ENCODE assay signal across 16 cellular contexts in genomic region chr10:91536790-91537189, GRCh38.
DNase-seq lines count a peak whose midpoint lies in the region; ATAC-seq and TF ChIP-seq lines count a peak whose summit lies in the region.
"Had no signal": no experiment of that assay in that cellular context is flagged by ENCODE, and none has a peak within 500 bp of the region (broad histone marks: within the 10 kb centered on the region; RNA-seq: fewer than 3 reads in every experiment).

No MANE protein-coding gene starts in this region.

- ATAC-seq in left ventricle myocardium superior (peak; percentile 63), GM19324 (IDR thresholded peaks at IDR 0.05; ENCODE audit: low FRiP score, unreplicated experiment) (no peak)
- no peak for ATAC-seq in activated CD8-positive, alpha-beta memory T cell treated with anti-CD3 and anti-CD28 coated beads, Interleukin-2, amount 10 ng/mL, durations not matched to agents 7 days and 5 days
- ATAC-seq: GM12878, K562 had no signal

- H3K9me3 Mint-ChIP-seq in brain (peaks cover 2 to 16% (median 9%) of the 10 kb centered on the region in 5 experiments), nephron (peaks cover 16% of the 10 kb centered on the region)
- no peaks in the 10 kb centered on the region for H3K9me3 Mint-ChIP-seq in activated CD8-positive, alpha-beta memory T cell treated with anti-CD3 and anti-CD28 coated beads, Interleukin-2, amount 10 ng/mL, durations not matched to agents 7 days and 5 days (ENCODE audit: low read depth)

- intact Hi-C loops in left ventricle myocardium superior (cut with micrococcal nuclease): no loop called here

- peak overlapping the region in 3 of 5 experiments; percentile 59 to 91 (median 61) for H3K27ac Mint-ChIP-seq in brain
- peak overlapping the region; percentile 83 to 99 (median 99) for H3K27ac Mint-ChIP-seq in nephron
- no peak overlapping the region for H3K27ac Mint-ChIP-seq in activated CD8-positive, alpha-beta memory T cell treated with anti-CD3 and anti-CD28 coated beads, Interleukin-2, amount 10 ng/mL, durations not matched to agents 7 days and 5 days

- H3K27me3 Mint-ChIP-seq in brain (no peaks in the 10 kb centered on the region), nephron (ENCODE audit: low read depth) (no peaks in the 10 kb centered on the region)
- peaks cover 11% of the 10 kb centered on the region for H3K27me3 Mint-ChIP-seq in activated CD8-positive, alpha-beta memory T cell treated with anti-CD3 and anti-CD28 coated beads, Interleukin-2, amount 10 ng/mL, durations not matched to agents 7 days and 5 days

- H3K36me3 Mint-ChIP-seq in brain (no peaks in the 10 kb centered on the region), nephron (ENCODE audit: low read depth) (peaks cover 9% of the 10 kb centered on the region)
- no peaks in the 10 kb centered on the region for H3K36me3 Mint-ChIP-seq in activated CD8-positive, alpha-beta memory T cell treated with anti-CD3 and anti-CD28 coated beads, Interleukin-2, amount 10 ng/mL, durations not matched to agents 7 days and 5 days

- CTCF ChIA-PET in activated CD8-positive, alpha-beta memory T cell treated with anti-CD3 and anti-CD28 coated beads, Interleukin-2, amount 10 ng/mL, durations not matched to agents 7 days and 5 days (lab: Charles Lee): no interaction called here

- TF ChIP-seq CTCF in brain (conservative IDR thresholded peaks at IDR 0.05): no peak
- TF ChIP-seq CTCF in nephron (IDR thresholded peaks at IDR 0.05; ENCODE audit: unreplicated experiment in 3 of 3): no peak

- peaks cover 17% of the 10 kb centered on the region for H3K4me1 Mint-ChIP-seq in brain
- peaks cover 35% of the 10 kb centered on the region for H3K4me1 Mint-ChIP-seq in nephron
- no peaks in the 10 kb centered on the region for H3K4me1 Mint-ChIP-seq in activated CD8-positive, alpha-beta memory T cell treated with anti-CD3 and anti-CD28 coated beads, Interleukin-2, amount 10 ng/mL, durations not matched to agents 7 days and 5 days

- DNase-seq in M059J (ENCODE audit: low read depth): peak; percentile 13
- DNase-seq in left ventricle myocardium superior: no peak
- no peak for DNase-seq in activated CD8-positive, alpha-beta memory T cell treated with anti-CD3 and anti-CD28 coated beads, Interleukin-2, amount 10 ng/mL, durations not matched to agents 7 days and 5 days
- no peak for DNase-seq in EL
- DNase-seq: ACHN, GOT3, NCI-H1436, NCI-H2029 treated with DMSO at 0.1 percent for 48 hours, NCI-H748 treated with DMSO at 0.1 percent for 48 hours, RPMI8226, SJCRH30 had no signal

- H3K4me3 Mint-ChIP-seq in brain (peak overlapping the region in 1 of 5 experiments; percentile 1), nephron (peak overlapping the region in 2 of 3 experiments; percentile 3 to 17)
- H3K4me3 Mint-ChIP-seq in activated CD8-positive, alpha-beta memory T cell treated with anti-CD3 and anti-CD28 coated beads, Interleukin-2, amount 10 ng/mL, durations not matched to agents 7 days and 5 days: no peak overlapping the region
